1 cellular context compared by ENCODE assay signal in the genomic region with DNA sequence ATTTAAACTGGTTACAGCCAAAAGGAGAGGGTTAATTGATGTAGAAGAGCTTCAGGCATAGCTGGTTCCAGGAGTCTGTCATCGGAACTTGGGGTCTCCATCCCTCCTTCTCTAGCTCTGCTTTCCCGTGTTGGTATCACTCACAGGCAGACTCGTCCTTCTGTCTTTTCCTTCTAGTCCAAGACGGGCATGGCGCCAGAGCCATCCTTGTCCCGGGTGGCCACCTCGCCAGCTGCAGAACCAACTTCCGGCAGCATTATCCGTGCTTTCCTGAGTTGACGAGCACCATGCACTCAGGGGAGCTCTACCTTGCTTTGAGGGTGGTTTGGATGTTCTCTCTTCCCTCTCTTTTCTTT.
TF ChIP-seq lines count a peak whose summit lies in the region.

No MANE protein-coding gene starts in this region.

TF ChIP-seq in GM23338, 12 proteins besides CTCF, POLR2A, EP300 and RAD21 (continued from another document):
- TF ChIP-seq, protein P1, sequence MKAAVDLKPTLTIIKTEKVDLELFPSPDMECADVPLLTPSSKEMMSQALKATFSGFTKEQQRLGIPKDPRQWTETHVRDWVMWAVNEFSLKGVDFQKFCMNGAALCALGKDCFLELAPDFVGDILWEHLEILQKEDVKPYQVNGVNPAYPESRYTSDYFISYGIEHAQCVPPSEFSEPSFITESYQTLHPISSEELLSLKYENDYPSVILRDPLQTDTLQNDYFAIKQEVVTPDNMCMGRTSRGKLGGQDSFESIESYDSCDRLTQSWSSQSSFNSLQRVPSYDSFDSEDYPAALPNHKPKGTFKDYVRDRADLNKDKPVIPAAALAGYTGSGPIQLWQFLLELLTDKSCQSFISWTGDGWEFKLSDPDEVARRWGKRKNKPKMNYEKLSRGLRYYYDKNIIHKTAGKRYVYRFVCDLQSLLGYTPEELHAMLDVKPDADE (IDR thresholded peaks at IDR 0.05): no peak
- no peak for TF ChIP-seq EZH2 (IDR thresholded peaks at IDR 0.05; ENCODE audit: low read depth, unreplicated experiment)
- no peak for TF ChIP-seq CREB1 (CRISPR knock-in tag; IDR thresholded peaks at IDR 0.05; ENCODE audit: low read depth)
- TF ChIP-seq EZH2phosphoT487 (IDR thresholded peaks at IDR 0.05; ENCODE audit: unreplicated experiment): no peak
- TF ChIP-seq, protein P2, sequence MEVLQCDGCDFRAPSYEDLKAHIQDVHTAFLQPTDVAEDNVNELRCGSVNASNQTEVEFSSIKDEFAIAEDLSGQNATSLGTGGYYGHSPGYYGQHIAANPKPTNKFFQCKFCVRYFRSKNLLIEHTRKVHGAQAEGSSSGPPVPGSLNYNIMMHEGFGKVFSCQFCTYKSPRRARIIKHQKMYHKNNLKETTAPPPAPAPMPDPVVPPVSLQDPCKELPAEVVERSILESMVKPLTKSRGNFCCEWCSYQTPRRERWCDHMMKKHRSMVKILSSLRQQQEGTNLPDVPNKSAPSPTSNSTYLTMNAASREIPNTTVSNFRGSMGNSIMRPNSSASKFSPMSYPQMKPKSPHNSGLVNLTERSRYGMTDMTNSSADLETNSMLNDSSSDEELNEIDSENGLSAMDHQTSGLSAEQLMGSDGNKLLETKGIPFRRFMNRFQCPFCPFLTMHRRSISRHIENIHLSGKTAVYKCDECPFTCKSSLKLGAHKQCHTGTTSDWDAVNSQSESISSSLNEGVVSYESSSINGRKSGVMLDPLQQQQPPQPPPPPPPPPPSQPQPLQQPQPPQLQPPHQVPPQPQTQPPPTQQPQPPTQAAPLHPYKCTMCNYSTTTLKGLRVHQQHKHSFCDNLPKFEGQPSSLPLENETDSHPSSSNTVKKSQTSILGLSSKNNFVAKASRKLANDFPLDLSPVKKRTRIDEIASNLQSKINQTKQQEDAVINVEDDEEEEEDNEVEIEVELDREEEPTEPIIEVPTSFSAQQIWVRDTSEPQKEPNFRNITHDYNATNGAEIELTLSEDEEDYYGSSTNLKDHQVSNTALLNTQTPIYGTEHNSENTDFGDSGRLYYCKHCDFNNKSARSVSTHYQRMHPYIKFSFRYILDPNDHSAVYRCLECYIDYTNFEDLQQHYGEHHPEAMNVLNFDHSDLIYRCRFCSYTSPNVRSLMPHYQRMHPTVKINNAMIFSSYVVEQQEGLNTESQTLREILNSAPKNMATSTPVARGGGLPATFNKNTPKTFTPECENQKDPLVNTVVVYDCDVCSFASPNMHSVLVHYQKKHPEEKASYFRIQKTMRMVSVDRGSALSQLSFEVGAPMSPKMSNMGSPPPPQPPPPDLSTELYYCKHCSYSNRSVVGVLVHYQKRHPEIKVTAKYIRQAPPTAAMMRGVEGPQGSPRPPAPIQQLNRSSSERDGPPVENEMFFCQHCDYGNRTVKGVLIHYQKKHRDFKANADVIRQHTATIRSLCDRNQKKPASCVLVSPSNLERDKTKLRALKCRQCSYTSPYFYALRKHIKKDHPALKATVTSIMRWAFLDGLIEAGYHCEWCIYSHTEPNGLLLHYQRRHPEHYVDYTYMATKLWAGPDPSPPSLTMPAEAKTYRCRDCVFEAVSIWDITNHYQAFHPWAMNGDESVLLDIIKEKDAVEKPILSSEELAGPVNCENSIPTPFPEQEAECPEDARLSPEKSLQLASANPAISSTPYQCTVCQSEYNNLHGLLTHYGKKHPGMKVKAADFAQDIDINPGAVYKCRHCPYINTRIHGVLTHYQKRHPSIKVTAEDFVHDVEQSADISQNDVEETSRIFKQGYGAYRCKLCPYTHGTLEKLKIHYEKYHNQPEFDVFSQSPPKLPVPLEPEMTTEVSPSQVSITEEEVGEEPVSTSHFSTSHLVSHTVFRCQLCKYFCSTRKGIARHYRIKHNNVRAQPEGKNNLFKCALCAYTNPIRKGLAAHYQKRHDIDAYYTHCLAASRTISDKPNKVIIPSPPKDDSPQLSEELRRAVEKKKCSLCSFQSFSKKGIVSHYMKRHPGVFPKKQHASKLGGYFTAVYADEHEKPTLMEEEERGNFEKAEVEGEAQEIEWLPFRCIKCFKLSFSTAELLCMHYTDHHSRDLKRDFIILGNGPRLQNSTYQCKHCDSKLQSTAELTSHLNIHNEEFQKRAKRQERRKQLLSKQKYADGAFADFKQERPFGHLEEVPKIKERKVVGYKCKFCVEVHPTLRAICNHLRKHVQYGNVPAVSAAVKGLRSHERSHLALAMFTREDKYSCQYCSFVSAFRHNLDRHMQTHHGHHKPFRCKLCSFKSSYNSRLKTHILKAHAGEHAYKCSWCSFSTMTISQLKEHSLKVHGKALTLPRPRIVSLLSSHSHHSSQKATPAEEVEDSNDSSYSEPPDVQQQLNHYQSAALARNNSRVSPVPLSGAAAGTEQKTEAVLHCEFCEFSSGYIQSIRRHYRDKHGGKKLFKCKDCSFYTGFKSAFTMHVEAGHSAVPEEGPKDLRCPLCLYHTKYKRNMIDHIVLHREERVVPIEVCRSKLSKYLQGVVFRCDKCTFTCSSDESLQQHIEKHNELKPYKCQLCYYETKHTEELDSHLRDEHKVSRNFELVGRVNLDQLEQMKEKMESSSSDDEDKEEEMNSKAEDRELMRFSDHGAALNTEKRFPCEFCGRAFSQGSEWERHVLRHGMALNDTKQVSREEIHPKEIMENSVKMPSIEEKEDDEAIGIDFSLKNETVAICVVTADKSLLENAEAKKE (CRISPR knock-in tag; IDR thresholded peaks at IDR 0.05): no peak
- no peak for TF ChIP-seq ZNF114 (CRISPR knock-in tag; IDR thresholded peaks at IDR 0.05)
- TF ChIP-seq NANOG (IDR thresholded peaks at IDR 0.05; ENCODE audit: borderline replicate concordance): no peak
- no peak for TF ChIP-seq POLR2AphosphoS5 (IDR thresholded peaks at IDR 0.05; ENCODE audit: low read depth)
- TF ChIP-seq, protein P3, sequence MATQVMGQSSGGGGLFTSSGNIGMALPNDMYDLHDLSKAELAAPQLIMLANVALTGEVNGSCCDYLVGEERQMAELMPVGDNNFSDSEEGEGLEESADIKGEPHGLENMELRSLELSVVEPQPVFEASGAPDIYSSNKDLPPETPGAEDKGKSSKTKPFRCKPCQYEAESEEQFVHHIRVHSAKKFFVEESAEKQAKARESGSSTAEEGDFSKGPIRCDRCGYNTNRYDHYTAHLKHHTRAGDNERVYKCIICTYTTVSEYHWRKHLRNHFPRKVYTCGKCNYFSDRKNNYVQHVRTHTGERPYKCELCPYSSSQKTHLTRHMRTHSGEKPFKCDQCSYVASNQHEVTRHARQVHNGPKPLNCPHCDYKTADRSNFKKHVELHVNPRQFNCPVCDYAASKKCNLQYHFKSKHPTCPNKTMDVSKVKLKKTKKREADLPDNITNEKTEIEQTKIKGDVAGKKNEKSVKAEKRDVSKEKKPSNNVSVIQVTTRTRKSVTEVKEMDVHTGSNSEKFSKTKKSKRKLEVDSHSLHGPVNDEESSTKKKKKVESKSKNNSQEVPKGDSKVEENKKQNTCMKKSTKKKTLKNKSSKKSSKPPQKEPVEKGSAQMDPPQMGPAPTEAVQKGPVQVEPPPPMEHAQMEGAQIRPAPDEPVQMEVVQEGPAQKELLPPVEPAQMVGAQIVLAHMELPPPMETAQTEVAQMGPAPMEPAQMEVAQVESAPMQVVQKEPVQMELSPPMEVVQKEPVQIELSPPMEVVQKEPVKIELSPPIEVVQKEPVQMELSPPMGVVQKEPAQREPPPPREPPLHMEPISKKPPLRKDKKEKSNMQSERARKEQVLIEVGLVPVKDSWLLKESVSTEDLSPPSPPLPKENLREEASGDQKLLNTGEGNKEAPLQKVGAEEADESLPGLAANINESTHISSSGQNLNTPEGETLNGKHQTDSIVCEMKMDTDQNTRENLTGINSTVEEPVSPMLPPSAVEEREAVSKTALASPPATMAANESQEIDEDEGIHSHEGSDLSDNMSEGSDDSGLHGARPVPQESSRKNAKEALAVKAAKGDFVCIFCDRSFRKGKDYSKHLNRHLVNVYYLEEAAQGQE (IDR thresholded peaks at IDR 0.05; ENCODE audit: unreplicated experiment): no peak
